ENCODE assay signal across 8 cellular contexts in the genomic region with DNA sequence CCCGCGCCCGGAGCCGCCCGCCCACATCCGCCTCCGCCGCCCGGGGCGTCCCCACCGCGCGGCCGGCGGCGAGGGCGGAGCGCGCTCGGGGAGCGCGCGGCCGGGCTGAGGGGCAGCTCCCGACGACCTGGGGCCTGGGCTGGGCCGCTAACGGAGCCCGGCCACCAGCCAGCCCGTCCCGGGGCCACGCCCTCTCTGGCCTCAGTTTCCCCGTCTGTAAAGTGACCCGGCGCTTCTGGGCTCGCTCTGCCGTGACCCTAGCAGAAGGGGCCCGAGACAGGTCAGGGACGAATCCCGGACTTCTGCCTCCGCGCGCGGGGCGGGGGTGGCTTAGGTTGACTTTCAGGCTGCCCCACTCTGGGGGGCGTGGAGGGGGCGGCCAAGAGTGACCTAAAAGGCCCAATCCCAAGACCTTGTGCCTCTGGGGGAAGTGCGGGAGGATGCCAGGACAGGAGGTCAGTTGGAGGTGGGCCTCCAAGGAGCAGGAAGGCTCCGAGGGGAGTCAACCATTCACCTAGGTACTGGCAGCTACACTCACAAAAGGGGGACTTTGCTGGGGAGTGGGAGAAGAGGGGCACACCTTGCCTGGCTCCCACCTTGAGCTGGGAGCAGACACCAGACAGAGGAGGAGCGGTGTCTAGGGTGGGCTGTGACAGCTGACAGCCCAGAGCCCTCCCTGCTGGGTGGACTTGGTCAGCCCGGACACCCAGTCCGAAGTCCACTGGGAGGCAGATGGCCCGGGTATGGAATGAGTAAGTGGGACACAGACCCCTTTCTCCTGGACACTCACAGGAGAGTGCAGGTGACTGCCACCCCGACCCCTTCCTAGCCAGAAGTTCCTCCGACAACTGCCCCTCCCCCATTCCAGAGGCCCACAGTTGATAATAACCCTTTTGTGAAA. TPM values are rescaled to one million over a fixed set of nuclear protein-coding genes. Genes with fewer than 3 reads are reported as not detected.
DNase-seq lines count a peak whose midpoint lies in the region; ATAC-seq lines count a peak whose summit lies in the region.

No MANE protein-coding gene starts in this region.

- H3K27ac ChIP-seq in mesenchymal stem cell (ENCODE audit: low read length, poor library complexity, severe bottlenecking) = no peak overlapping the region

- peak overlapping the region in 1 of 2 experiments; percentile 80 for H3K14ac ChIP-seq in mesenchymal stem cell (ENCODE audit: low read length in 2 of 2)

- 9% methylated on average over 53 of the region's 55 CpGs for WGBS in mesenchymal stem cell

- peaks cover 62% of the 10 kb centered on the region for H3K4me1 ChIP-seq in mesenchymal stem cell (ENCODE audit: control insufficient read depth, insufficient read depth, low read depth, low read length)

- peak overlapping the region; percentile 29 to 80 for H2BK12ac ChIP-seq in mesenchymal stem cell (ENCODE audit: low read length in 2 of 2)

- H3K4ac ChIP-seq in mesenchymal stem cell (ENCODE audit: low read depth in 1 of 2, low read length in 2 of 2) = peak overlapping the region; percentile 28 to 95

- H2BK15ac ChIP-seq in mesenchymal stem cell (ENCODE audit: low read depth, poor library complexity, severe bottlenecking) = peak overlapping the region; percentile 95

- H3K79me1 ChIP-seq in mesenchymal stem cell (replicated peaks; ENCODE audit: low read length, poor library complexity, severe bottlenecking) = peaks cover 7% of the 10 kb centered on the region

- ATAC-seq in HG02588 (IDR thresholded peaks at IDR 0.05; ENCODE audit: unreplicated experiment) = no peak

- H3K27me3 ChIP-seq in mesenchymal stem cell (ENCODE audit: control insufficient read depth in 1 of 2, insufficient read depth in 1 of 2, low read length in 2 of 2) = no peaks in the 10 kb centered on the region

- H3K23ac ChIP-seq in mesenchymal stem cell (ENCODE audit: low read length in 2 of 2) = no peak overlapping the region

- H3K9ac ChIP-seq in mesenchymal stem cell (ENCODE audit: low read length) = peak overlapping the region; percentile 77

- peaks cover 10 to 21% of the 10 kb centered on the region in 2 experiments for H3K36me3 ChIP-seq in mesenchymal stem cell (ENCODE audit: control insufficient read depth in 1 of 2, insufficient read depth in 2 of 2, low read depth in 1 of 2, low read length in 2 of 2)

- peak overlapping the region; percentile 90 for H4K8ac ChIP-seq in mesenchymal stem cell (ENCODE audit: low read length)

- H3K9me3 ChIP-seq in mesenchymal stem cell (ENCODE audit: control insufficient read depth, low read length) = no peaks in the 10 kb centered on the region

- H2AFZ ChIP-seq in mesenchymal stem cell (ENCODE audit: low read depth, low read length) = peak overlapping the region; percentile 29

- peak; percentile 62 for DNase-seq in NCI-H2227 (lab: John Stamatoyannopoulos, UW; ENCODE audit: unreplicated experiment)
- no peak for DNase-seq in NCI-H2227 treated with DMSO at 0.1 percent for 48 hours (lab: John Stamatoyannopoulos, UW)
- DNase-seq in HuH-7 (ENCODE audit: low spot score) = peak; percentile 72
- DNase-seq in activated CD4-positive, alpha-beta T cell treated with anti-CD3 and anti-CD28 coated beads, Interleukin-2, amount 50 U/mL, for 1 hour = peak; percentile 59
- DNase-seq in effector CD4-positive, alpha-beta T cell = peak; percentile 47
- DNase-seq in mesenchymal stem cell = peak; percentile 42
- peak; percentile 49 for DNase-seq in stimulated activated naive CD4-positive, alpha-beta T cell treated with Interleukin-2 at 50 U/mL for 16 hours (lab: John Stamatoyannopoulos, UW)

- peak overlapping the region; percentile 74 to 90 for H3K18ac ChIP-seq in mesenchymal stem cell (ENCODE audit: low read depth in 1 of 2, low read length in 2 of 2)

- peak overlapping the region; percentile 90 for H2AK5ac ChIP-seq in mesenchymal stem cell (ENCODE audit: low read length, severe bottlenecking)

- no peak overlapping the region for H2BK5ac ChIP-seq in mesenchymal stem cell (ENCODE audit: low read depth, low read length, poor library complexity, severe bottlenecking)

- peak overlapping the region; percentile 83 for H3K4me2 ChIP-seq in mesenchymal stem cell (ENCODE audit: low read length, poor library complexity, severe bottlenecking)

- H4K91ac ChIP-seq in mesenchymal stem cell (ENCODE audit: low read length) = peak overlapping the region; percentile 44

- H3K4me3 ChIP-seq in mesenchymal stem cell (ENCODE audit: insufficient read depth in 1 of 2, low read depth in 1 of 2, low read length in 2 of 2) = peak overlapping the region; percentile 59 to 74

- H2BK120ac ChIP-seq in mesenchymal stem cell (ENCODE audit: low read depth, low read length) = peak overlapping the region; percentile 61

RNA-seq across cellular contexts. Expression of a gene that starts 0.5 kb away (rescaled TPM):
- polyA plus RNA-seq in mesenchymal stem cell (2013, experiment 1 of 2) = 106 TPM
- polyA plus RNA-seq in mesenchymal stem cell (2013, experiment 2 of 2) = 108 TPM

RNA-seq across cellular contexts. Expression of a gene that starts 4.9 kb away (rescaled TPM):
- 1.8 TPM for polyA plus RNA-seq in mesenchymal stem cell (2013, experiment 1 of 2)
- 1.6 TPM for polyA plus RNA-seq in mesenchymal stem cell (2013, experiment 2 of 2)

RNA-seq across cellular contexts. Expression of a gene that starts 43.1 kb away (rescaled TPM):
- 68.6 TPM for polyA plus RNA-seq in mesenchymal stem cell (2013, experiment 1 of 2)
- 73.5 TPM for polyA plus RNA-seq in mesenchymal stem cell (2013, experiment 2 of 2)
